Comparison of ENCODE assay signal across 19 cellular contexts in genomic region chr21:41815652-41816582, GRCh38. TPM values are rescaled to one million over a fixed set of nuclear protein-coding genes. Genes with fewer than 3 reads are reported as not detected.
DNase-seq lines count a peak whose midpoint lies in the region; ATAC-seq, FAIRE-seq and TF ChIP-seq lines count a peak whose summit lies in the region.
"Had no signal": no experiment of that assay in that cellular context is flagged by ENCODE, and none has a peak within 500 bp of the region (broad histone marks: within the 10 kb centered on the region; RNA-seq: fewer than 3 reads in every experiment).

No MANE protein-coding gene starts in this region.

- no peak overlapping the region for H3K4ac ChIP-seq in neuronal stem cell (ENCODE audit: low read length)

- no peak for FAIRE-seq in kidney (lab: Jason Lieb, UNC)
- FAIRE-seq: endometrium, H54 had no signal

- H3K36me3 Mint-ChIP-seq in natural killer cell treated with Interleukin-12 subunit alpha and Interleukin-12 subunit beta and Interleukin-15 and Interleukin-18, amount 100 ng/mL, for 72 hours = peaks cover 9% of the 10 kb centered on the region
- H3K36me3 Mint-ChIP-seq in natural killer cell = peaks cover 2% of the 10 kb centered on the region
- peaks cover 3% of the 10 kb centered on the region for H3K36me3 Mint-ChIP-seq in Caco-2 (ENCODE audit: insufficient read depth, unreplicated experiment)

- DNase-seq in natural killer cell treated with Interleukin-12 subunit alpha and Interleukin-12 subunit beta and Interleukin-15 and Interleukin-18, amount 100 ng/mL, for 72 hours (ENCODE audit: low spot score) = no peak
- DNase-seq in natural killer cell (no peak), Panc1 (ENCODE audit: low read depth, low spot score) (no peak), neuronal stem cell (ENCODE audit: low spot score) (no peak), ecto neural progenitor cell (ENCODE audit: low spot score) (no peak), kidney (no peak), Caco-2 (no peak), kidney glomerular epithelial cell (lab: John Stamatoyannopoulos, UW) (no peak)
- DNase-seq: NCI-H1105; NK-92 treated with Interleukin-12 subunit alpha and Interleukin-12 subunit beta, amount 100 ng/mL, for 24 hours; T1000 had no signal

- TF ChIP-seq CTCF in natural killer cell (IDR thresholded peaks at IDR 0.05) = no peak
- TF ChIP-seq CTCF in Panc1 (IDR thresholded peaks at IDR 0.05) = no peak
- no peak for TF ChIP-seq CTCF in kidney (IDR thresholded peaks at IDR 0.05; ENCODE audit: borderline replicate concordance, extremely low read depth, insufficient read depth)
- no peak for TF ChIP-seq CTCF in Caco-2 (IDR thresholded peaks at IDR 0.05; ENCODE audit: insufficient read depth in 1 of 2, low read depth in 1 of 2, low read length in 1 of 2, severe bottlenecking in 1 of 2, unreplicated experiment in 1 of 2)

- no peak overlapping the region for H2AFZ ChIP-seq in neuronal stem cell (ENCODE audit: low read length)

- peaks cover 0 to 2% of the 10 kb centered on the region in 2 donors for H3K4me1 Mint-ChIP-seq in natural killer cell treated with Interleukin-12 subunit alpha and Interleukin-12 subunit beta and Interleukin-15 and Interleukin-18, amount 100 ng/mL, for 72 hours (ENCODE audit: low read depth in 2 of 2)
- H3K4me1 Mint-ChIP-seq in natural killer cell (no peaks in the 10 kb centered on the region), Caco-2 (ENCODE audit: low read depth, unreplicated experiment) (no peaks in the 10 kb centered on the region)

- peak overlapping the region; percentile 11 for H2BK5ac ChIP-seq in neuronal stem cell (ENCODE audit: low read length)

- peak overlapping the region; percentile 76 for H3K14ac ChIP-seq in neuronal stem cell (ENCODE audit: low read length)

- H3K4me3 ChIP-seq in Panc1 (ENCODE audit: low read depth in 2 of 2, low read length in 2 of 2) (no peak overlapping the region), neuronal stem cell (ENCODE audit: low read length in 2 of 2) (peak overlapping the region in 1 of 2 donors; percentile 43), kidney (ENCODE audit: low read length in 2 of 2) (no peak overlapping the region), Caco-2 (ENCODE audit: low read depth, low read length) (no peak overlapping the region)
- H3K4me3 ChIP-seq: colonic mucosa, GM12878, mucosa of descending colon had no signal

- H3K27ac Mint-ChIP-seq in natural killer cell treated with Interleukin-12 subunit alpha and Interleukin-12 subunit beta and Interleukin-15 and Interleukin-18, amount 100 ng/mL, for 72 hours = no peak overlapping the region
- H3K27ac Mint-ChIP-seq in natural killer cell (no peak overlapping the region), Caco-2 (ENCODE audit: unreplicated experiment) (no peak overlapping the region)
- H3K27ac Mint-ChIP-seq: activated T-helper 2 cell treated with anti-CD3 and anti-CD28 coated beads, Interferon-gamma antibody, Interleukin-2, Interleukin-4, amounts not matched to agents 10 μg/mL and 5 μg/mL and 100 μg/mL, durations not matched to agents 14 hours and 24 hours and 36 hours had no signal

- no peaks in the 10 kb centered on the region for H3K27me3 ChIP-seq in Panc1 (ENCODE audit: control insufficient read depth, insufficient read depth, low read length)
- no peaks in the 10 kb centered on the region for H3K27me3 ChIP-seq in neuronal stem cell (ENCODE audit: control insufficient read depth in 3 of 3, insufficient read depth in 3 of 3, low read depth in 1 of 3, low read length in 3 of 3)
- H3K27me3 ChIP-seq in Caco-2 (replicated peaks; ENCODE audit: control insufficient read depth, insufficient read depth, low read length) = no peaks in the 10 kb centered on the region
- H3K27me3 ChIP-seq: brain microvascular endothelial cell, colonic mucosa had no signal

- no CpG with 5 or more reads among the region's 50 CpGs for WGBS in neuronal stem cell (ENCODE audit: extremely low coverage in 2 of 2, insufficient read length in 2 of 2, insufficient replicate concordance in 1 of 2), 2 donors

- H3K9me3 ChIP-seq in Panc1 (ENCODE audit: control insufficient read depth, insufficient read depth, low read depth, low read length) = no peaks in the 10 kb centered on the region
- H3K9me3 ChIP-seq in neuronal stem cell (replicated peaks in 1 of 2; ENCODE audit: control insufficient read depth in 2 of 2, insufficient read depth in 1 of 2, low read depth in 1 of 2, low read length in 2 of 2) = no peaks in the 10 kb centered on the region
- H3K9me3 ChIP-seq in kidney (ENCODE audit: control insufficient read depth in 1 of 2, low read length in 2 of 2) = no peaks in the 10 kb centered on the region
- H3K9me3 ChIP-seq in Caco-2 = no peaks in the 10 kb centered on the region
- H3K9me3 ChIP-seq: colonic mucosa, mucosa of descending colon had no signal

- H2BK12ac ChIP-seq in neuronal stem cell (ENCODE audit: low read length) = no peak overlapping the region

- CTCF ChIA-PET in Panc1 (lab: Charles Lee) = interaction anchor here (0.6 to 2.0 kb wide), 6 partner anchors 55 to 359 kb away, joined by 3 to 14 read pairs (median 4); no protein-coding TSS in a partner anchor
- CTCF ChIA-PET in Caco-2 (lab: Charles Lee) = interaction anchor here (0.6 to 1.6 kb wide), 11 partner anchors 15 to 370 kb away, joined by 3 to 25 read pairs (median 4); partner anchors contain the start of gene PRDM15

- peaks cover 2% of the 10 kb centered on the region for H3K79me1 ChIP-seq in neuronal stem cell (ENCODE audit: low read depth, low read length)

- peak overlapping the region; percentile 55 for H3K9ac ChIP-seq in neuronal stem cell (ENCODE audit: low read depth, low read length, poor library complexity)
- H3K9ac ChIP-seq in kidney (ENCODE audit: low read length in 2 of 2) = no peak overlapping the region

- peak overlapping the region; percentile 82 for H4K8ac ChIP-seq in neuronal stem cell (ENCODE audit: low read depth, low read length)

- in situ Hi-C loops in Panc1 (cut with HindIII; ENCODE audit: low pct_unique_long_range_greater_than_20kb, low sequenced_read_pairs) = no loop called here

- no TSS peak for BruUV-seq in Panc1 (replicated peaks; lab: Mats Ljungman, UMichigan)
- BruUV-seq in Caco-2 (replicated peaks; lab: Mats Ljungman, UMichigan) = no TSS peak

- H3K27ac ChIP-seq in Panc1 (ENCODE audit: low read length) (peak overlapping the region; percentile 76), neuronal stem cell (replicated peaks; ENCODE audit: low read length) (no peak overlapping the region), kidney (ENCODE audit: low read depth in 2 of 2, low read length in 2 of 2) (no peak overlapping the region)
- H3K27ac ChIP-seq: brain microvascular endothelial cell, colonic mucosa had no signal

- no peaks in the 10 kb centered on the region for H3K27me3 Mint-ChIP-seq in natural killer cell treated with Interleukin-12 subunit alpha and Interleukin-12 subunit beta and Interleukin-15 and Interleukin-18, amount 100 ng/mL, for 72 hours
- no peaks in the 10 kb centered on the region for H3K27me3 Mint-ChIP-seq in natural killer cell (ENCODE audit: low read depth in 2 of 2)
- H3K27me3 Mint-ChIP-seq in Caco-2 (ENCODE audit: insufficient read depth, unreplicated experiment) = no peaks in the 10 kb centered on the region
- H3K27me3 Mint-ChIP-seq: CD4-positive, alpha-beta memory T cell had no signal

- H2BK15ac ChIP-seq in neuronal stem cell (ENCODE audit: low read length) = peak overlapping the region; percentile 78

- H2BK120ac ChIP-seq in neuronal stem cell (ENCODE audit: low read depth, low read length) = no peak overlapping the region

- H3K23ac ChIP-seq in neuronal stem cell (ENCODE audit: low read depth, low read length, poor library complexity) = peak overlapping the region; percentile 81

- POLR2A ChIA-PET in Panc1 (lab: Charles Lee) (no interaction called here), Caco-2 (lab: Charles Lee) (no interaction called here)

- H3K4me3 Mint-ChIP-seq in natural killer cell treated with Interleukin-12 subunit alpha and Interleukin-12 subunit beta and Interleukin-15 and Interleukin-18, amount 100 ng/mL, for 72 hours = no peak overlapping the region
- H3K4me3 Mint-ChIP-seq in natural killer cell (no peak overlapping the region), Caco-2 (ENCODE audit: unreplicated experiment) (no peak overlapping the region)
- H3K4me3 Mint-ChIP-seq: CD4-positive, alpha-beta memory T cell had no signal

- H2AK5ac ChIP-seq in neuronal stem cell (ENCODE audit: low read depth, low read length) = peak overlapping the region; percentile 93

- H3K9me3 Mint-ChIP-seq in natural killer cell treated with Interleukin-12 subunit alpha and Interleukin-12 subunit beta and Interleukin-15 and Interleukin-18, amount 100 ng/mL, for 72 hours = no peaks in the 10 kb centered on the region
- H3K9me3 Mint-ChIP-seq in natural killer cell (no peaks in the 10 kb centered on the region), Caco-2 (ENCODE audit: unreplicated experiment) (no peaks in the 10 kb centered on the region)
- H3K9me3 Mint-ChIP-seq: activated T-helper 2 cell treated with anti-CD3 and anti-CD28 coated beads, Interferon-gamma antibody, Interleukin-2, Interleukin-4, amounts not matched to agents 10 μg/mL and 5 μg/mL and 100 μg/mL, durations not matched to agents 14 hours and 24 hours and 36 hours; CD4-positive, alpha-beta memory T cell had no signal

- peaks cover 5% of the 10 kb centered on the region; the same call in 1 of the 2 replicates for H3K4me1 ChIP-seq in Panc1 (ENCODE audit: control insufficient read depth, insufficient read depth, low read length)
- no peaks in the 10 kb centered on the region for H3K4me1 ChIP-seq in neuronal stem cell (ENCODE audit: control insufficient read depth in 2 of 2, insufficient read depth in 1 of 2, low read depth in 1 of 2, low read length in 2 of 2)
- H3K4me1 ChIP-seq in kidney (ENCODE audit: control insufficient read depth in 1 of 2, insufficient read depth in 1 of 2, low read depth in 1 of 2, low read length in 2 of 2) = no peaks in the 10 kb centered on the region
- H3K4me1 ChIP-seq in Caco-2 = 0 out of 2 replicates have a peak, but pooled peaks cover 3% of the 10 kb centered on the region
- H3K4me1 ChIP-seq: colonic mucosa had no signal

- H3K36me3 ChIP-seq in Panc1 (ENCODE audit: control insufficient read depth, insufficient read depth, low read length) (no peaks in the 10 kb centered on the region), neuronal stem cell (replicated peaks in 1 of 2; ENCODE audit: control insufficient read depth in 2 of 2, insufficient read depth in 2 of 2, low read length in 2 of 2) (peaks cover 4 to 21% of the 10 kb centered on the region in 2 donors), kidney (ENCODE audit: control insufficient read depth in 1 of 2, insufficient read depth in 2 of 2, low read length in 2 of 2) (peaks cover 6 to 11% of the 10 kb centered on the region in 2 donors), Caco-2 (ENCODE audit: control insufficient read depth, insufficient read depth, low read length) (no peaks in the 10 kb centered on the region)

- ATAC-seq in natural killer cell treated with Interleukin-12 subunit alpha and Interleukin-12 subunit beta and Interleukin-15 and Interleukin-18, amount 100 ng/mL, for 72 hours = peak; percentile 32 to 53
- ATAC-seq in natural killer cell (no peak), Panc1 (peak; percentile 9; the same call in 1 of the 2 replicates)

- peak overlapping the region; percentile 52 for H3K18ac ChIP-seq in neuronal stem cell (ENCODE audit: low read length)

- no peak overlapping the region for H3K4me2 ChIP-seq in neuronal stem cell (ENCODE audit: insufficient read depth, low read length, poor library complexity, severe bottlenecking)

- intact Hi-C loops in natural killer cell (cut with micrococcal nuclease) = loop anchor here (1.0 to 5.0 kb wide), 2 partner anchors 301 to 534 kb away; no protein-coding TSS in a partner anchor
- intact Hi-C loops in Panc1 (cut with micrococcal nuclease; ENCODE audit: unreplicated experiment) = no loop called here
- intact Hi-C loops in kidney (cut with DNase I) = no loop called here
- intact Hi-C loops in Caco-2 (cut with micrococcal nuclease; ENCODE audit: unreplicated experiment) = no loop called here

- peak overlapping the region; percentile 98 for H4K91ac ChIP-seq in neuronal stem cell (ENCODE audit: low read depth, low read length, poor library complexity)

RNA-seq across cellular contexts. Expression of gene RIPK4, which starts 49.1 kb away (rescaled TPM):
- total RNA-seq in natural killer cell treated with Interleukin-12 subunit alpha and Interleukin-12 subunit beta and Interleukin-15 and Interleukin-18, amount 100 ng/mL, for 72 hours = under 1 TPM in 1 of 2 donors, not detected in 1; 0.11 TPM
- under 1 TPM in 1 of 3 donors, not detected in 2; 0.09 TPM for total RNA-seq in natural killer cell
- 67.4 TPM for total RNA-seq in Panc1 (2021; ENCODE audit: unreplicated experiment)
- 76.4 TPM for polyA plus RNA-seq in Panc1 (2012; ENCODE audit: insufficient read length)
- polyA plus RNA-seq in neuronal stem cell (2013, experiment 1 of 2) = 0.47 TPM
- polyA plus RNA-seq in neuronal stem cell (2013, experiment 2 of 2) = 0.46 TPM
- 32.6 TPM for total RNA-seq in kidney
- polyA plus RNA-seq in kidney (ENCODE audit: insufficient read depth, low read depth, low replicate concordance) = 11.6 TPM
- 24.1 and 25.4 TPM in 2 replicates for total RNA-seq in Caco-2 (2022)
- total RNA-seq: activated T-helper 2 cell treated with anti-CD3 and anti-CD28 coated beads, Interferon-gamma antibody, Interleukin-2, Interleukin-4, amounts not matched to agents 10 μg/mL and 5 μg/mL and 100 μg/mL, durations not matched to agents 14 hours and 24 hours and 36 hours had no signal
- polyA plus RNA-seq: GM12878 had no signal

Comparison
In these comparisons a context has a peak if more than half of its experiments do, and no peak if none do; other contexts are left out.
1. ATAC-seq: peak in natural killer cell treated with Interleukin-12 subunit alpha and Interleukin-12 subunit beta and Interleukin-15 and Interleukin-18, amount 100 ng/mL, for 72 hours (2 of 2) and Panc1 (single experiment); none in natural killer cell (0 of 3).
2. RNA of gene RIPK4, which starts 49.1 kb away (total RNA-seq): 67.4 TPM in Panc1 (single experiment), 32.6 TPM in kidney (single experiment) and 24.1 to 25.4 TPM in Caco-2; 0.11 TPM in natural killer cell treated with Interleukin-12 subunit alpha and Interleukin-12 subunit beta and Interleukin-15 and Interleukin-18, amount 100 ng/mL, for 72 hours and 0.09 TPM in natural killer cell; every median in the first group is over 10 times any median in the second.